In genomic region chr11:46351606-46352005, GRCh38 we compare ENCODE assay signal across 10 cellular contexts. TPM values are rescaled to one million over a fixed set of nuclear protein-coding genes. Genes with fewer than 3 reads are reported as not detected.
DNase-seq lines count a peak whose midpoint lies in the region; TF ChIP-seq lines count a peak whose summit lies in the region.
"Had no signal": no experiment of that assay in that cellular context is flagged by ENCODE, and none has a peak within 500 bp of the region (broad histone marks: within the 10 kb centered on the region; RNA-seq: fewer than 3 reads in every experiment).

No MANE protein-coding gene starts in this region.

- DNase-seq in Karpas-422 (no peak), breast epithelium (ENCODE audit: low spot score in 2 of 2) (no peak), GM19240 (ENCODE audit: insufficient read length, low spot score) (no peak), NCI-H2029 (lab: John Stamatoyannopoulos, UW) (no peak), NCI-H82 (lab: John Stamatoyannopoulos, UW) (no peak)
- no peak for DNase-seq in stimulated activated CD4-positive, alpha-beta T cell treated with anti-CD3 and anti-CD28 coated beads, Interleukin-4, amount 100 ng/mL, for 4 hours
- DNase-seq: amniotic stem cell, KG1 had no signal

- TF ChIP-seq CTCF in breast epithelium (IDR thresholded peaks at IDR 0.05) (no peak), nephron (IDR thresholded peaks at IDR 0.05; ENCODE audit: unreplicated experiment in 3 of 3) (no peak)

- no peak for TF ChIP-seq POLR2A in breast epithelium (IDR thresholded peaks at IDR 0.05)

- H3K79me2 ChIP-seq in Karpas-422 (ENCODE audit: low read length), result peaks cover 84% of the 10 kb centered on the region

- peaks cover 7% of the 10 kb centered on the region for H3K27me3 Mint-ChIP-seq in nephron (ENCODE audit: low read depth)

- H3K36me3 ChIP-seq in BLaER1 (peaks cover 46% of the 10 kb centered on the region), Karpas-422 (ENCODE audit: insufficient read depth, low read length) (no peaks in the 10 kb centered on the region), breast epithelium (no peaks in the 10 kb centered on the region)

- H3K4me2 ChIP-seq in BLaER1, result peak overlapping the region; percentile 79
- H3K4me2 ChIP-seq in Karpas-422 (ENCODE audit: low read depth, low read length, poor library complexity, severe bottlenecking), result peak overlapping the region; percentile 54

- peak overlapping the region in 1 of 3 experiments; percentile 39 for H3K27ac Mint-ChIP-seq in nephron

- H3K4me1 ChIP-seq in BLaER1 (peaks cover 78% of the 10 kb centered on the region), Karpas-422 (ENCODE audit: low read length) (peaks cover 49% of the 10 kb centered on the region), breast epithelium (peaks cover 26 to 56% of the 10 kb centered on the region in 2 donors)

- no peaks in the 10 kb centered on the region for H3K9me3 Mint-ChIP-seq in nephron

- H2AFZ ChIP-seq in Karpas-422 (ENCODE audit: low read length), result no peak overlapping the region

- H3K27me3 ChIP-seq in BLaER1 (no peaks in the 10 kb centered on the region), Karpas-422 (ENCODE audit: low read length) (no peaks in the 10 kb centered on the region), breast epithelium (no peaks in the 10 kb centered on the region)

- H3K4me3 Mint-ChIP-seq in nephron, result peak overlapping the region in 2 of 3 experiments; percentile 20 to 64

- intact Hi-C loops in breast epithelium (cut with DNase I; ENCODE audit: low total_unique reads), result no loop called here

- H3K9me3 ChIP-seq in BLaER1, result no peaks in the 10 kb centered on the region
- no peaks in the 10 kb centered on the region for H3K9me3 ChIP-seq in Karpas-422 (ENCODE audit: low read length)
- H3K9me3 ChIP-seq in breast epithelium, result no peaks in the 10 kb centered on the region

- no peaks in the 10 kb centered on the region for H3K36me3 Mint-ChIP-seq in nephron (ENCODE audit: low read depth)

- H4K20me1 ChIP-seq in BLaER1 (peaks cover 87% of the 10 kb centered on the region), Karpas-422 (ENCODE audit: insufficient read depth, low read depth, low read length) (peaks cover 13% of the 10 kb centered on the region; the same call in 1 of the 2 replicates)

- no peaks in the 10 kb centered on the region for H3K9me2 ChIP-seq in Karpas-422 (replicated peaks; ENCODE audit: insufficient read depth, low read length)

- no peak overlapping the region; the same call in 1 of the 2 replicates for H3K4me3 ChIP-seq in BLaER1
- H3K4me3 ChIP-seq in Karpas-422 (ENCODE audit: low read length), result peak overlapping the region; percentile 35; the same call in 1 of the 2 replicates
- peak overlapping the region in 2 of 3 donors; percentile 41 to 63 for H3K4me3 ChIP-seq in breast epithelium

- peak overlapping the region; percentile 68 for H3K27ac ChIP-seq in BLaER1
- H3K27ac ChIP-seq in Karpas-422 (ENCODE audit: low read length), result peak overlapping the region; percentile 70
- peak overlapping the region; percentile 86 to 91 for H3K27ac ChIP-seq in breast epithelium

- peaks cover 55% of the 10 kb centered on the region for H3K4me1 Mint-ChIP-seq in nephron

- H3K9ac ChIP-seq in BLaER1 (peak overlapping the region; percentile 63), Karpas-422 (ENCODE audit: low read length) (peak overlapping the region; percentile 52)

RNA-seq across cellular contexts. Expression of gene DGKZ, which starts 4.3 kb away (rescaled TPM):
- total RNA-seq in Karpas-422 (2014; rRNA removed; shearing (Covaris generic); ENCODE audit: low replicate concordance), result 59.4 and 106 TPM in 2 replicates
- 10 to 100 TPM; 42.3 to 46.5 (median 46.2) TPM for total RNA-seq in breast epithelium

RNA-seq across cellular contexts. Expression of gene MDK, which starts 29.9 kb away (rescaled TPM):
- 6.9 and 21.9 TPM in 2 replicates for total RNA-seq in Karpas-422 (2014; rRNA removed; shearing (Covaris generic); ENCODE audit: low replicate concordance)
- total RNA-seq in breast epithelium, result 100 to 1,000 TPM in 1 of 3 donors, 10 to 100 TPM in 2; 20.5 to 115 (median 54.7) TPM

RNA-seq across cellular contexts. Expression of gene CHRM4, which starts 40.0 kb away (rescaled TPM):
- total RNA-seq in Karpas-422 (2014; rRNA removed; shearing (Covaris generic); ENCODE audit: low replicate concordance), result not detected in 2 replicates
- total RNA-seq in breast epithelium, result 1 to 10 TPM in 1 of 3 donors, under 1 TPM in 1, not detected in 1; 0.66 to 1.1 TPM
